Comparison of ENCODE assay signal across 9 cellular contexts in genomic region chr10:123150229-123150985, GRCh38. TPM values are rescaled to one million over a fixed set of nuclear protein-coding genes. Genes with fewer than 3 reads are reported as not detected.
A peak's percentile ranks its signal among the peaks of the same experiment; 100 is the strongest.
DNase-seq lines count a peak whose midpoint lies in the region; ATAC-seq, FAIRE-seq and TF ChIP-seq lines count a peak whose summit lies in the region.
"Had no signal": no experiment of that assay in that cellular context is flagged by ENCODE, and none has a peak within 500 bp of the region (broad histone marks: within the 10 kb centered on the region; RNA-seq: fewer than 3 reads in every experiment).

No MANE protein-coding gene starts in this region.

- no peak for TF ChIP-seq POLR2A in H54 (IDR thresholded peaks at IDR 0.05; ENCODE audit: low read depth, low read length)

- no peak overlapping the region for H2AK5ac ChIP-seq in H9 (ENCODE audit: insufficient read length, low read length)

- H3K4me2 ChIP-seq in H9 (ENCODE audit: insufficient read depth, insufficient read length, low read length), result peak overlapping the region; percentile 46

- peak overlapping the region; percentile 63 to 78 for H3K4me3 Mint-ChIP-seq in H9
- peak overlapping the region; percentile 59 for H3K4me3 Mint-ChIP-seq in central memory CD8-positive, alpha-beta T cell
- peak overlapping the region; percentile 69 to 90 (median 80) for H3K4me3 Mint-ChIP-seq in naive B cell

- peaks cover 40 to 52% of the 10 kb centered on the region in 2 experiments for H3K4me1 Mint-ChIP-seq in H9
- H3K4me1 Mint-ChIP-seq in central memory CD8-positive, alpha-beta T cell, result peaks cover 38% of the 10 kb centered on the region
- peaks cover 36 to 55% (median 38%) of the 10 kb centered on the region in 3 donors for H3K4me1 Mint-ChIP-seq in naive B cell

- H3K79me2 ChIP-seq in H9 (ENCODE audit: insufficient read depth, low read length), result peaks cover 8% of the 10 kb centered on the region; the same call in 1 of the 2 replicates

- H2AFZ ChIP-seq in H9 (ENCODE audit: low read length), result no peak overlapping the region

- H3K27ac Mint-ChIP-seq in H9 (0 out of 7 replicates have a peak overlapping the region, but pooled peaks of 1 of the 3 experiments have one; percentile 44), naive B cell (peak overlapping the region in 3 of 6 donors; percentile 16 to 85 (median 74))
- H3K27ac Mint-ChIP-seq in central memory CD8-positive, alpha-beta T cell (ENCODE audit: low read depth), result no peak overlapping the region

- no peak overlapping the region for H4K91ac ChIP-seq in H9 (ENCODE audit: insufficient read length, low read depth, low read length)

- H3K14ac ChIP-seq in H9 (ENCODE audit: insufficient read depth, low read length), result no peak overlapping the region

- H3K27ac ChIP-seq in H9 (ENCODE audit: insufficient read length, low read depth, low read length), result no peak overlapping the region

- TF ChIP-seq CTCF in BE2C (IDR thresholded peaks at IDR 0.05; ENCODE audit: low read depth, low read length) (no peak), H9 (conservative IDR thresholded peaks at IDR 0.05) (no peak)

- H3K4me1 ChIP-seq in BE2C, result peaks cover 2% of the 10 kb centered on the region; the same call in 1 of the 2 replicates
- H3K4me1 ChIP-seq in H9 (ENCODE audit: insufficient read depth, low read length), result peaks cover 10% of the 10 kb centered on the region; the same call in 1 of the 2 replicates

- H3K9me3 Mint-ChIP-seq in H9 (peaks cover 0 to 2% of the 10 kb centered on the region in 2 experiments; a peak in 2 of 5 replicates), naive B cell (peaks cover 0 to 16% (median 5%) of the 10 kb centered on the region in 7 donors)
- H3K9me3 Mint-ChIP-seq in central memory CD8-positive, alpha-beta T cell, result no peaks in the 10 kb centered on the region

- H2BK15ac ChIP-seq in H9 (ENCODE audit: low read depth, low read length), result no peak overlapping the region

- H3K27me3 Mint-ChIP-seq in H9 (ENCODE audit: low read depth) (peaks cover 83% of the 10 kb centered on the region), naive B cell (peaks cover 32 to 55% (median 46%) of the 10 kb centered on the region in 3 donors)
- peaks cover 42% of the 10 kb centered on the region for H3K27me3 Mint-ChIP-seq in central memory CD8-positive, alpha-beta T cell

- H3K27me3 ChIP-seq in BE2C (peaks cover 50% of the 10 kb centered on the region), H9 (ENCODE audit: insufficient read depth, low read length) (peaks cover 43% of the 10 kb centered on the region)

- DNase-seq in BE2C, result no peak
- no peak for DNase-seq in H9
- DNase-seq in central memory CD8-positive, alpha-beta T cell (ENCODE audit: low spot score in 2 of 2), result no peak
- DNase-seq in naive B cell, result no peak
- no peak for DNase-seq in D341Med (ENCODE audit: low spot score)
- DNase-seq in COR-L47 (lab: John Stamatoyannopoulos, UW), result no peak
- no peak for DNase-seq in cerebellar nuclear complex (lab: John Stamatoyannopoulos, UW)
- DNase-seq in H54 (ENCODE audit: insufficient read length, low spot score), result no peak

- no peak overlapping the region for H4K5ac ChIP-seq in H9 (ENCODE audit: insufficient read length, low read depth, low read length)

- 0 out of 2 replicates have a peak, but pooled peaks cover 2% of the 10 kb centered on the region for H3K9me3 ChIP-seq in BE2C
- no peaks in the 10 kb centered on the region for H3K9me3 ChIP-seq in H9 (ENCODE audit: control insufficient read depth, low read depth, low read length)

- FAIRE-seq in H54 (lab: Jason Lieb, UNC), result no peak

- H3K23me2 ChIP-seq in H9 (ENCODE audit: insufficient read length, low read depth, low read length, poor library complexity, severe bottlenecking), result peaks cover 25% of the 10 kb centered on the region

- H4K8ac ChIP-seq in H9 (replicated peaks; ENCODE audit: insufficient read length, low read depth, low read length), result no peak overlapping the region

- H3K36me3 Mint-ChIP-seq in H9 (ENCODE audit: insufficient read depth in 1 of 3, low read depth in 3 of 3), result peaks cover 5 to 17% (median 6%) of the 10 kb centered on the region in 3 experiments
- peaks cover 15% of the 10 kb centered on the region for H3K36me3 Mint-ChIP-seq in central memory CD8-positive, alpha-beta T cell (ENCODE audit: insufficient read depth)
- peaks cover 0 to 7% of the 10 kb centered on the region in 2 donors for H3K36me3 Mint-ChIP-seq in naive B cell

- H2BK120ac ChIP-seq in H9 (ENCODE audit: low read depth, low read length, poor library complexity, severe bottlenecking), result no peak overlapping the region

- no peak overlapping the region for H2BK20ac ChIP-seq in H9 (ENCODE audit: low read depth, low read length, poor library complexity, severe bottlenecking)

- H3K36me3 ChIP-seq in BE2C, result peaks cover 7% of the 10 kb centered on the region

- H3K56ac ChIP-seq in H9 (ENCODE audit: insufficient read length, low read depth, low read length), result no peak overlapping the region

- no peak overlapping the region for H3T11ph ChIP-seq in H9 (ENCODE audit: low read length)

- no peak overlapping the region for H3K23ac ChIP-seq in H9 (ENCODE audit: insufficient read length, low read depth, low read length)

- H3K79me1 ChIP-seq in H9 (ENCODE audit: insufficient read depth, low read depth, low read length, poor library complexity, severe bottlenecking), result no peaks in the 10 kb centered on the region

- H3K4me3 ChIP-seq in BE2C (ENCODE audit: low read depth, low read length), result peak overlapping the region; percentile 60

- no peak overlapping the region for H2BK5ac ChIP-seq in H9 (ENCODE audit: insufficient read length, low read length)

- H3K18ac ChIP-seq in H9 (ENCODE audit: insufficient read length, low read depth, low read length), result peak overlapping the region; percentile 6

- H4K20me1 ChIP-seq in H9 (ENCODE audit: control insufficient read depth, insufficient read depth, insufficient read length), result no peaks in the 10 kb centered on the region

- H3K4ac ChIP-seq in H9 (ENCODE audit: low read depth, low read length), result no peak overlapping the region

- H2BK12ac ChIP-seq in H9 (ENCODE audit: insufficient read length, low read depth, low read length), result no peak overlapping the region

- no peak for ATAC-seq in central memory CD8-positive, alpha-beta T cell (replicated peaks; ENCODE audit: extremely low read depth, poor library complexity, severe bottlenecking)
- ATAC-seq in naive B cell (ENCODE audit: low read depth in 2 of 2), result no peak

- WGBS in H9 (ENCODE audit: extremely low coverage, insufficient read length, low lambda C conversion rate), result no CpG with 5 or more reads among the region's 34 CpGs

- H3K9ac ChIP-seq in H9 (ENCODE audit: extremely low read depth, insufficient read length, low read length), result peak overlapping the region; percentile 2

RNA-seq across cellular contexts. Expression of gene HMX2, which starts 2.5 kb away (rescaled TPM):
- polyA plus RNA-seq in BE2C (2012; ENCODE audit: insufficient read depth, insufficient read length, low read depth), result not detected
- 0.35 and 0.46 TPM in 2 replicates for total RNA-seq in H9 (2021)
- polyA plus RNA-seq in naive B cell (ENCODE audit: low read depth in 6 of 6), result not detected
- total RNA-seq: renal cortical epithelial cell had no signal

RNA-seq across cellular contexts. Expression of gene BUB3, which starts 3.8 kb away (rescaled TPM):
- polyA plus RNA-seq in BE2C (2012; ENCODE audit: insufficient read depth, insufficient read length, low read depth), result 166 TPM
- 188 and 200 TPM in 2 replicates for total RNA-seq in H9 (2021)
- polyA plus RNA-seq in naive B cell (ENCODE audit: low read depth in 6 of 6), result 100 to 1,000 TPM; 135 to 244 (median 163) TPM

RNA-seq across cellular contexts. Expression of gene HMX3, which starts 14.6 kb away (rescaled TPM):
- not detected for polyA plus RNA-seq in BE2C (2012; ENCODE audit: insufficient read depth, insufficient read length, low read depth)
- total RNA-seq in H9 (2021), result 0.20 TPM in 1 of 2 replicates, not detected in the other
- polyA plus RNA-seq in naive B cell (ENCODE audit: low read depth in 6 of 6), result not detected
- total RNA-seq: renal cortical epithelial cell had no signal
